Comparison of ENCODE assay signal across 2 cellular contexts in genomic region chr13:98504371-98504963, GRCh38.
TF ChIP-seq lines count a peak whose summit lies in the region.

No MANE protein-coding gene starts in this region.

TF ChIP-seq in GM12878, 131 proteins besides CTCF, POLR2A, EP300 and RAD21 (continued from another document and continues in another):
- TF ChIP-seq ATF2 (IDR thresholded peaks at IDR 0.05; ENCODE audit: low read length): 0 out of 2 replicates have a peak, but pooled peaks have one; percentile 39
- TF ChIP-seq NFYA (IDR thresholded peaks at IDR 0.05; ENCODE audit: borderline replicate concordance, low read depth, low read length): no peak
- TF ChIP-seq EGR1 (IDR thresholded peaks at IDR 0.05; ENCODE audit: borderline replicate concordance in 1 of 2, low read depth in 2 of 2, low read length in 2 of 2): no peak
- 0 out of 2 replicates have a peak, but pooled peaks have one; percentile 8 for TF ChIP-seq IRF4 (IDR thresholded peaks at IDR 0.05; ENCODE audit: low read depth, low read length)
- no peak for TF ChIP-seq NR2C2 (IDR thresholded peaks at IDR 0.05; ENCODE audit: borderline replicate concordance, control insufficient read depth, insufficient read length, low read depth)
- TF ChIP-seq MTA3 (IDR thresholded peaks at IDR 0.05; ENCODE audit: borderline replicate concordance, low read length): peak; percentile 43; the same call in 1 of the 2 replicates
- TF ChIP-seq ASH2L (IDR thresholded peaks at IDR 0.05; ENCODE audit: borderline replicate concordance, low read depth): no peak
- peak; percentile 43 for TF ChIP-seq NFIC (IDR thresholded peaks at IDR 0.05; ENCODE audit: low read depth, low read length)
- TF ChIP-seq GABPA (IDR thresholded peaks at IDR 0.05; ENCODE audit: low read depth): no peak
- no peak for TF ChIP-seq TCF12 (IDR thresholded peaks at IDR 0.05; ENCODE audit: low read depth, low read length)
- TF ChIP-seq BCL11A (IDR thresholded peaks at IDR 0.05; ENCODE audit: low read depth, low read length): peak; percentile 58; the same call in 1 of the 2 replicates
- TF ChIP-seq POLR2AphosphoS2 (IDR thresholded peaks at IDR 0.05; ENCODE audit: low read depth, low read length): no peak
- TF ChIP-seq CBX3 (IDR thresholded peaks at IDR 0.05; ENCODE audit: borderline replicate concordance, low read depth): no peak
- peak; percentile 79 to 85; a peak in 2 of 4 replicates for TF ChIP-seq IKZF2 (IDR thresholded peaks at IDR 0.05)
- TF ChIP-seq HSF1 (IDR thresholded peaks at IDR 0.05; ENCODE audit: low read depth, low read length): no peak
- no peak for TF ChIP-seq MYB (IDR thresholded peaks at IDR 0.05; ENCODE audit: borderline replicate concordance, low read depth, low read length)
- TF ChIP-seq HCFC1 (IDR thresholded peaks at IDR 0.05; ENCODE audit: low read length): no peak
- peak; percentile 44; the same call in 1 of the 2 replicates for TF ChIP-seq WRNIP1 (IDR thresholded peaks at IDR 0.05; ENCODE audit: borderline replicate concordance, low read depth, low read length)
- no peak for TF ChIP-seq RELA (IDR thresholded peaks at IDR 0.05; ENCODE audit: borderline replicate concordance, partially characterized antibody)
- TF ChIP-seq MAX (IDR thresholded peaks at IDR 0.05; ENCODE audit: low read depth, low read length): no peak
- no peak for TF ChIP-seq RAD51 (IDR thresholded peaks at IDR 0.05)
- peak; percentile 16; the same call in 1 of the 2 replicates for TF ChIP-seq TBL1XR1 (IDR thresholded peaks at IDR 0.05; ENCODE audit: low read depth, low read length)
- TF ChIP-seq MEF2A (IDR thresholded peaks at IDR 0.05; ENCODE audit: insufficient read depth, low read depth, low read length): no peak
- no peak for TF ChIP-seq REST (IDR thresholded peaks at IDR 0.05; ENCODE audit: low read depth, low read length)
- peak; percentile 72 for TF ChIP-seq ATF7 (IDR thresholded peaks at IDR 0.05; ENCODE audit: low read depth)
- no peak for TF ChIP-seq SMARCA5 (IDR thresholded peaks at IDR 0.05)
- no peak for TF ChIP-seq ATF3 (IDR thresholded peaks at IDR 0.05; ENCODE audit: borderline replicate concordance, extremely low read depth, low read depth, low read length)
- no peak for TF ChIP-seq BRCA1 (IDR thresholded peaks at IDR 0.05; ENCODE audit: low read depth, low read length)
- no peak for TF ChIP-seq ETV6 (conservative IDR thresholded peaks at IDR 0.05 in 1 of 2, IDR thresholded peaks at IDR 0.05 in 1 of 2; ENCODE audit: borderline replicate concordance in 1 of 2, low read depth in 1 of 2)

TF ChIP-seq in GM23338, 12 proteins besides CTCF, POLR2A, EP300 and RAD21 (continued from another document):
- TF ChIP-seq REST (IDR thresholded peaks at IDR 0.05; ENCODE audit: unreplicated experiment): no peak
- TF ChIP-seq ZNF462 (CRISPR knock-in tag; IDR thresholded peaks at IDR 0.05): no peak
